ENCODE assay signal across 23 cellular contexts in genomic region chr9:86994231-86994630, GRCh38. TPM values are rescaled to one million over a fixed set of nuclear protein-coding genes. Genes with fewer than 3 reads are reported as not detected.
DNase-seq lines count a peak whose midpoint lies in the region; ATAC-seq and TF ChIP-seq lines count a peak whose summit lies in the region.
"Had no signal": no experiment of that assay in that cellular context is flagged by ENCODE, and none has a peak within 500 bp of the region (broad histone marks: within the 10 kb centered on the region; RNA-seq: fewer than 3 reads in every experiment).

No MANE protein-coding gene starts in this region.

- H3K9me3 Mint-ChIP-seq in WTC11: no peaks in the 10 kb centered on the region
- H3K9me3 Mint-ChIP-seq: GM23338, H9, HFFc6 had no signal

- CTCF ChIA-PET in WTC11 (lab: Charles Lee): no interaction called here

- H3K36me3 Mint-ChIP-seq in WTC11: no peaks in the 10 kb centered on the region

- no peak overlapping the region for H3K27ac Mint-ChIP-seq in WTC11
- H3K27ac Mint-ChIP-seq: GM23338, H9, HFFc6 had no signal

- H3K36me3 ChIP-seq in SK-N-MC (ENCODE audit: insufficient read depth, low read length) (no peaks in the 10 kb centered on the region), MG63 (no peaks in the 10 kb centered on the region)

- no peaks in the 10 kb centered on the region; the same call in 1 of the 2 replicates for H3K27me3 Mint-ChIP-seq in WTC11 (ENCODE audit: low read depth)

- DNase-seq in NCI-H1105 treated with DMSO at 0.1 percent for 48 hours (lab: John Stamatoyannopoulos, UW) (peak; percentile 17), NCI-H1105 (lab: John Stamatoyannopoulos, UW) (no peak), SK-N-MC (ENCODE audit: low read depth, low spot score) (no peak), myocyte (ENCODE audit: low read depth) (peak; percentile 18), MG63 (no peak), WTC11 (ENCODE audit: low spot score) (no peak)
- DNase-seq: Calu3; DMS53; H9; HFFc6; KBM-7; MM.1S; NCI-H1417 treated with DMSO at 0.1 percent for 48 hours; NCI-H187; NCI-H2081 treated with DMSO at 0.1 percent for 48 hours; NCI-H446 treated with DMSO at 0.1 percent for 48 hours; NCI-H526; NCI-H82; NK-92 treated with Interleukin-12 subunit alpha and Interleukin-12 subunit beta, amount 100 ng/mL, for 24 hours; PC-3 had no signal

- H3K27me3 ChIP-seq in MG63: no peaks in the 10 kb centered on the region

- peak overlapping the region; percentile 83 for H3K27ac ChIP-seq in SK-N-MC
- H3K27ac ChIP-seq: 22Rv1 had no signal

- H3K4me1 Mint-ChIP-seq in WTC11: no peaks in the 10 kb centered on the region
- H3K4me1 Mint-ChIP-seq: GM23338, H9 had no signal

- ATAC-seq in HG02885 (IDR thresholded peaks at IDR 0.05; ENCODE audit: poor library complexity, unreplicated experiment) (no peak), WTC11 (no peak)
- ATAC-seq: GM23338, PC-3 had no signal

- H3K4me3 ChIP-seq in SK-N-MC (peak overlapping the region; percentile 55), MG63 (no peak overlapping the region)
- H3K4me3 ChIP-seq: GM23338 had no signal

- TF ChIP-seq CTCF in WTC11 (IDR thresholded peaks at IDR 0.05): no peak

- H3K9me3 ChIP-seq in SK-N-MC (ENCODE audit: low read depth, low read length) (no peaks in the 10 kb centered on the region), MG63 (no peaks in the 10 kb centered on the region)

- no peak overlapping the region for H3K4me3 Mint-ChIP-seq in WTC11
- H3K4me3 Mint-ChIP-seq: GM23338, H9, HFFc6 had no signal

- POLR2A ChIA-PET in WTC11 (lab: Charles Lee): no interaction called here

- H3K9ac ChIP-seq in SK-N-MC (ENCODE audit: insufficient read length): peak overlapping the region; percentile 54

TF ChIP-seq in WTC11, 78 proteins besides CTCF, POLR2A, EP300 and RAD21:
- TF ChIP-seq ZNF232 (CRISPR knock-in tag; IDR thresholded peaks at IDR 0.05): no peak
- TF ChIP-seq ZBTB21 (CRISPR knock-in tag; IDR thresholded peaks at IDR 0.05; ENCODE audit: borderline replicate concordance): no peak

RNA-seq across cellular contexts. Expression of gene GAS1, which starts 46.9 kb away (rescaled TPM):
- total RNA-seq in myocyte (190 and 279 TPM in 2 replicates), WTC11 (2021) (5.0 to 6.2 TPM (median 5.3 TPM) in 3 replicates)
- 28.7 TPM for polyA plus RNA-seq in myocyte (2012)
- 6.5 and 12.4 TPM in 2 replicates for total RNA-seq in MG63 (2014; rRNA removed; shearing (Covaris generic); ENCODE audit: low replicate concordance)
- total RNA-seq: PC-3 had no signal

Comparison
In these comparisons a context has a peak if more than half of its experiments do, and no peak if none do; other contexts are left out.
1. DNase-seq: peak in NCI-H1105 treated with DMSO at 0.1 percent for 48 hours (single experiment) and myocyte (single experiment); none in NCI-H1105 (single experiment), SK-N-MC (single experiment), MG63 (single experiment) and WTC11 (single experiment).
2. RNA of gene GAS1, which starts 46.9 kb away (total RNA-seq): 190 to 279 TPM in myocyte; 6.5 to 12.4 TPM in MG63 and 5.0 to 6.2 TPM in WTC11; every median in the first group is over 10 times any median in the second.